Comparison of ENCODE assay signal across 10 cellular contexts in genomic region chr1:32894019-32894600, GRCh38. TPM values are rescaled to one million over a fixed set of nuclear protein-coding genes. Genes with fewer than 3 reads are reported as not detected.
DNase-seq lines count a peak whose midpoint lies in the region; ATAC-seq and TF ChIP-seq lines count a peak whose summit lies in the region.
"Had no signal": no experiment of that assay in that cellular context is flagged by ENCODE, and none has a peak within 500 bp of the region (broad histone marks: within the 10 kb centered on the region; RNA-seq: fewer than 3 reads in every experiment).

No MANE protein-coding gene starts in this region.

- POLR2A ChIA-PET in CD8-positive, alpha-beta T cell (lab: Charles Lee): no interaction called here

- H3K4me1 Mint-ChIP-seq in CD8-positive, alpha-beta T cell (ENCODE audit: low read depth): peaks cover 7% of the 10 kb centered on the region
- H3K4me1 Mint-ChIP-seq in central memory CD8-positive, alpha-beta T cell: peaks cover 9% of the 10 kb centered on the region
- H3K4me1 Mint-ChIP-seq in nephron: peaks cover 14% of the 10 kb centered on the region

- TF ChIP-seq EP300 in tibial nerve (IDR thresholded peaks at IDR 0.05) (no peak), upper lobe of left lung (IDR thresholded peaks at IDR 0.05) (no peak)

- no peak overlapping the region for H3K27ac ChIP-seq in CD8-positive, alpha-beta T cell (ENCODE audit: low read depth, low read length)
- H3K27ac ChIP-seq in tibial nerve (no peak overlapping the region), upper lobe of left lung (no peak overlapping the region), Karpas-422 (ENCODE audit: low read length) (no peak overlapping the region)

- TF ChIP-seq CTCF in CD8-positive, alpha-beta T cell (IDR thresholded peaks at IDR 0.05): no peak
- TF ChIP-seq CTCF in nephron (IDR thresholded peaks at IDR 0.05; ENCODE audit: unreplicated experiment in 3 of 3): no peak
- TF ChIP-seq CTCF in tibial nerve (IDR thresholded peaks at IDR 0.05): no peak
- no peak for TF ChIP-seq CTCF in upper lobe of left lung (IDR thresholded peaks at IDR 0.05)

- DNase-seq in CD8-positive, alpha-beta T cell: no peak
- DNase-seq in HAP-1 (ENCODE audit: low spot score in 2 of 2) (no peak), tibial nerve (ENCODE audit: low spot score in 2 of 2) (no peak), upper lobe of left lung (no peak), Karpas-422 (no peak)
- DNase-seq in central memory CD8-positive, alpha-beta T cell (ENCODE audit: low spot score in 2 of 2): no peak
- DNase-seq: RPMI8226 had no signal

- H4K20me1 ChIP-seq in Karpas-422 (ENCODE audit: insufficient read depth, low read depth, low read length): 0 out of 2 replicates have a peak, but pooled peaks cover 18% of the 10 kb centered on the region

- TF ChIP-seq POLR2A in tibial nerve (IDR thresholded peaks at IDR 0.05) (no peak), upper lobe of left lung (IDR thresholded peaks at IDR 0.05) (no peak)

- in situ Hi-C loops in HAP-1 (cut with MboI; ENCODE audit: low sequenced_read_pairs): no loop called here

- WGBS in tibial nerve, 2 donors: 60% methylated on average over 7 to 8 of the region's 8 CpGs
- 73 to 87% methylated on average over 3 to 8 of the region's 8 CpGs for WGBS in upper lobe of left lung, 2 donors

- no peak overlapping the region for H3K4me3 ChIP-seq in CD8-positive, alpha-beta T cell (ENCODE audit: low read depth, low read length)
- H3K4me3 ChIP-seq in HAP-1: peak overlapping the region; percentile 45
- peak overlapping the region in 1 of 4 donors; percentile 47 for H3K4me3 ChIP-seq in tibial nerve
- H3K4me3 ChIP-seq in upper lobe of left lung: peak overlapping the region in 1 of 4 donors; percentile 52
- no peak overlapping the region for H3K4me3 ChIP-seq in Karpas-422 (ENCODE audit: low read length)

- no peaks in the 10 kb centered on the region for H3K9me3 Mint-ChIP-seq in CD8-positive, alpha-beta T cell
- no peaks in the 10 kb centered on the region for H3K9me3 Mint-ChIP-seq in central memory CD8-positive, alpha-beta T cell
- no peaks in the 10 kb centered on the region for H3K9me3 Mint-ChIP-seq in nephron

- ATAC-seq in CD8-positive, alpha-beta T cell: no peak
- ATAC-seq in central memory CD8-positive, alpha-beta T cell (replicated peaks; ENCODE audit: extremely low read depth, poor library complexity, severe bottlenecking): no peak
- ATAC-seq in upper lobe of left lung (ENCODE audit: low FRiP score in 2 of 2): no peak
- ATAC-seq in HG02870 (IDR thresholded peaks at IDR 0.05; ENCODE audit: unreplicated experiment): no peak

- no peaks in the 10 kb centered on the region for H3K79me2 ChIP-seq in Karpas-422 (ENCODE audit: low read length)

- H3K4me1 ChIP-seq in CD8-positive, alpha-beta T cell (ENCODE audit: insufficient read depth, low read length): no peaks in the 10 kb centered on the region
- peaks cover 6% of the 10 kb centered on the region for H3K4me1 ChIP-seq in HAP-1
- peaks cover 0 to 15% (median 3%) of the 10 kb centered on the region in 4 donors for H3K4me1 ChIP-seq in tibial nerve
- H3K4me1 ChIP-seq in upper lobe of left lung: peaks cover 12 to 20% (median 19%) of the 10 kb centered on the region in 4 donors
- H3K4me1 ChIP-seq in Karpas-422 (ENCODE audit: low read length): no peaks in the 10 kb centered on the region

- peaks cover 13% of the 10 kb centered on the region for H3K27me3 ChIP-seq in CD8-positive, alpha-beta T cell (ENCODE audit: insufficient read depth, low read length)
- H3K27me3 ChIP-seq in HAP-1 (ENCODE audit: low read depth) (peaks cover 3% of the 10 kb centered on the region; the same call in 1 of the 2 replicates), tibial nerve (peaks cover 0 to 47% of the 10 kb centered on the region in 2 donors), upper lobe of left lung (peaks cover 0 to 15% (median 12%) of the 10 kb centered on the region in 4 donors), Karpas-422 (ENCODE audit: low read length) (no peaks in the 10 kb centered on the region)

- intact Hi-C loops in CD8-positive, alpha-beta T cell (cut with DNase I, micrococcal nuclease): no loop called here

- no peaks in the 10 kb centered on the region for H3K36me3 Mint-ChIP-seq in CD8-positive, alpha-beta T cell
- H3K36me3 Mint-ChIP-seq in central memory CD8-positive, alpha-beta T cell (ENCODE audit: insufficient read depth): peaks cover 8% of the 10 kb centered on the region
- H3K36me3 Mint-ChIP-seq in nephron (ENCODE audit: low read depth): no peaks in the 10 kb centered on the region

- CTCF ChIA-PET in CD8-positive, alpha-beta T cell (lab: Charles Lee): no interaction called here

- no peak overlapping the region for H3K27ac Mint-ChIP-seq in CD8-positive, alpha-beta T cell
- H3K27ac Mint-ChIP-seq in central memory CD8-positive, alpha-beta T cell (ENCODE audit: low read depth): no peak overlapping the region
- H3K27ac Mint-ChIP-seq in nephron: peak overlapping the region; percentile 82 to 93 (median 88)

- peak overlapping the region; percentile 72 for H3K4me3 Mint-ChIP-seq in CD8-positive, alpha-beta T cell
- peak overlapping the region; percentile 70 for H3K4me3 Mint-ChIP-seq in central memory CD8-positive, alpha-beta T cell
- H3K4me3 Mint-ChIP-seq in nephron: peak overlapping the region; percentile 83 to 85 (median 84)

- no peak overlapping the region for H3K9ac ChIP-seq in Karpas-422 (ENCODE audit: low read length)

- peaks cover 64% of the 10 kb centered on the region for H3K27me3 Mint-ChIP-seq in CD8-positive, alpha-beta T cell (ENCODE audit: low read depth)
- peaks cover 89% of the 10 kb centered on the region for H3K27me3 Mint-ChIP-seq in central memory CD8-positive, alpha-beta T cell
- peaks cover 61% of the 10 kb centered on the region for H3K27me3 Mint-ChIP-seq in nephron (ENCODE audit: low read depth)

- H3K4me2 ChIP-seq in Karpas-422 (ENCODE audit: low read depth, low read length, poor library complexity, severe bottlenecking): no peak overlapping the region

- H3K9me3 ChIP-seq in CD8-positive, alpha-beta T cell (ENCODE audit: low read length): no peaks in the 10 kb centered on the region
- H3K9me3 ChIP-seq in HAP-1 (no peaks in the 10 kb centered on the region; the same call in 1 of the 2 replicates), tibial nerve (no peaks in the 10 kb centered on the region), upper lobe of left lung (no peaks in the 10 kb centered on the region), Karpas-422 (ENCODE audit: low read length) (no peaks in the 10 kb centered on the region)

- no peak overlapping the region for H2AFZ ChIP-seq in Karpas-422 (ENCODE audit: low read length)

- no peaks in the 10 kb centered on the region for H3K9me2 ChIP-seq in Karpas-422 (replicated peaks; ENCODE audit: insufficient read depth, low read length)

- no peaks in the 10 kb centered on the region for H3K36me3 ChIP-seq in CD8-positive, alpha-beta T cell (ENCODE audit: insufficient read depth, low read length)
- no peaks in the 10 kb centered on the region for H3K36me3 ChIP-seq in HAP-1 (replicated peaks)
- no peaks in the 10 kb centered on the region for H3K36me3 ChIP-seq in tibial nerve
- no peaks in the 10 kb centered on the region for H3K36me3 ChIP-seq in upper lobe of left lung
- H3K36me3 ChIP-seq in Karpas-422 (ENCODE audit: insufficient read depth, low read length): no peaks in the 10 kb centered on the region

RNA-seq across cellular contexts. Expression of gene TMEM54, which starts 7.1 kb away (rescaled TPM):
- not detected for total RNA-seq in CD8-positive, alpha-beta T cell
- total RNA-seq in tibial nerve: 10 to 100 TPM; 13.1 to 41.4 (median 26.3) TPM
- total RNA-seq in upper lobe of left lung: 10 to 100 TPM; 37.7 to 94.1 (median 58.6) TPM
- total RNA-seq in Karpas-422 (2014; rRNA removed; shearing (Covaris generic); ENCODE audit: low replicate concordance): 1.1 and 4.9 TPM in 2 replicates

RNA-seq across cellular contexts. Expression of gene HPCA, which starts 7.8 kb away (rescaled TPM):
- total RNA-seq in CD8-positive, alpha-beta T cell: not detected
- total RNA-seq in tibial nerve (not detected), upper lobe of left lung (not detected)
- not detected in 2 replicates for total RNA-seq in Karpas-422 (2014; rRNA removed; shearing (Covaris generic); ENCODE audit: low replicate concordance)
- total RNA-seq: activated CD8-positive, alpha-beta memory T cell treated with anti-CD3 and anti-CD28 coated beads for 36 hours had no signal

RNA-seq across cellular contexts. Expression of gene FNDC5, which starts 23.4 kb away (rescaled TPM):
- not detected for total RNA-seq in CD8-positive, alpha-beta T cell
- total RNA-seq in tibial nerve: under 1 TPM in 1 of 4 donors, not detected in 3; 0.21 TPM
- 10 to 100 TPM in 1 of 6 donors, 1 to 10 TPM in 2, under 1 TPM in 1, not detected in 2; 0.30 to 10.3 (median 2.2) TPM for total RNA-seq in upper lobe of left lung
- not detected in 2 replicates for total RNA-seq in Karpas-422 (2014; rRNA removed; shearing (Covaris generic); ENCODE audit: low replicate concordance)
- total RNA-seq: activated CD8-positive, alpha-beta memory T cell treated with anti-CD3 and anti-CD28 coated beads for 36 hours had no signal

Comparison
In these comparisons a context has a peak if more than half of its experiments do, and no peak if none do; other contexts are left out.
1. H3K27ac Mint-ChIP-seq: peak in nephron (3 of 3); none in CD8-positive, alpha-beta T cell (single experiment) and central memory CD8-positive, alpha-beta T cell (single experiment).
2. Peak in every context shown above with its lines, with median percentiles within 50 percentile points of each other: H3K4me3 Mint-ChIP-seq.